Comparison of ENCODE assay signal across 8 cellular contexts in the genomic region with DNA sequence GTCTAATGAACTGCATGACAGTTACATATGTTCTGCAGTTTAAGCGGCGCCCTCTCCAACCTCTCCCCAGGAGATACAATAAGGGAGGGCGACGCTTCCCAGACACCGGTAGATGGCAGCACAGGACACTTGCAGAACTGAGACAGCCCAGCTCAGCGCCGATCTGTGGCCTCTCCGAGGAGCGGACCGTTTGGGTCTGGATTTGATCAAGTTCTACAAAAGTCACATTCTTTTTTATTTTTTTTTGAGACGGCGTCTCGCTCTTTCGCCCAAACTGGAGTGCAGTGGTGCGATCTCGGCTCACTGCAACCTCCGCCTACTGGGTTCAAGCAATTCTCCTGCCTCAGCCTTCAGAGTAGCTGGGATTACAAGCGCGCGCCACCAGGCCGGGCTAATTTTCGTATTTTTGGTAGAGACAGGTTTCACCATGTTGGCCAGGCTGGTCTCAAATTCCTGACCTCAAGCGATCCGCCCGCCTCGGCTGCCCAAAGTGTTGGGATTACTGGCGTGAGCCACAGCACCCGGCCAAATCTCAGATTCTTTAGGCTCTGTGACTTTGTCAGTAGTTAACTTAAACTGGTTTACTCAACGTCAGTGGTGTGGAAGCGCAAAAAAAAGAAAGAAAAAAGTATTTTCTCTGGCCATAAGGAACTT.
DNase-seq lines count a peak whose midpoint lies in the region; ATAC-seq and TF ChIP-seq lines count a peak whose summit lies in the region.

No MANE protein-coding gene starts in this region.

- no peak overlapping the region for H3K4me3 ChIP-seq in GM12875 (ENCODE audit: low read depth, low read length)
- peak overlapping the region; percentile 87 for H3K4me3 ChIP-seq in retinal pigment epithelial cell (ENCODE audit: low read length)

- TF ChIP-seq CTCF in GM12875 (IDR thresholded peaks at IDR 0.05; ENCODE audit: borderline replicate concordance, insufficient read depth, low read depth, low read length) (peak; percentile 84), retinal pigment epithelial cell (conservative IDR thresholded peaks at IDR 0.05; ENCODE audit: low read depth, low read length) (peak; percentile 94)

- ATAC-seq in HG02884 (IDR thresholded peaks at IDR 0.05; ENCODE audit: unreplicated experiment) (peak; percentile 46), GM21619 (IDR thresholded peaks at IDR 0.05; ENCODE audit: unreplicated experiment) (no peak)

- DNase-seq in NCI-H1694 treated with DMSO at 0.1 percent for 48 hours (lab: John Stamatoyannopoulos, UW): peak; percentile 87
- peak; percentile 75 for DNase-seq in T-helper 22 cell (ENCODE audit: low read depth)
- peak; percentile 96 for DNase-seq in astrocyte of the hippocampus (ENCODE audit: low read depth, low spot score)
- peak; percentile 84 to 95 for DNase-seq in hippocampal formation (lab: John Stamatoyannopoulos, UW)
- peak; percentile 72 for DNase-seq in retinal pigment epithelial cell (ENCODE audit: low read depth)
